ENCODE assay signal across 1 cellular context in genomic region chr16:19419691-19420060, GRCh38.
TF ChIP-seq lines count a peak whose summit lies in the region.

No MANE protein-coding gene starts in this region.

TF ChIP-seq in A549, 52 proteins besides CTCF, POLR2A, EP300 and RAD21 (continued from another document):
- TF ChIP-seq USF2 (IDR thresholded peaks at IDR 0.05), result no peak
- TF ChIP-seq HOXB13 (CRISPR knock-in tag; IDR thresholded peaks at IDR 0.05; ENCODE audit: low read depth), result no peak
- peak; percentile 48 for TF ChIP-seq MAFK (IDR thresholded peaks at IDR 0.05; ENCODE audit: partially characterized antibody)
- TF ChIP-seq BCL3 (IDR thresholded peaks at IDR 0.05), result peak; percentile 64; the same call in 1 of the 3 replicates
- no peak for TF ChIP-seq TFCP2L1 (CRISPR knock-in tag; IDR thresholded peaks at IDR 0.05)
- TF ChIP-seq GATA3 (IDR thresholded peaks at IDR 0.05; ENCODE audit: borderline replicate concordance), result peak; percentile 93
- no peak for TF ChIP-seq E2F6 (IDR thresholded peaks at IDR 0.05; ENCODE audit: borderline replicate concordance, low read depth)
- TF ChIP-seq ZFP36 (IDR thresholded peaks at IDR 0.05; ENCODE audit: borderline replicate concordance, partially characterized antibody), result no peak
- TF ChIP-seq HES2 (IDR thresholded peaks at IDR 0.05), result no peak; the same call in 1 of the 2 replicates
- no peak for TF ChIP-seq CBX2 (IDR thresholded peaks at IDR 0.05; ENCODE audit: borderline replicate concordance, low read depth)
- no peak for TF ChIP-seq POLR2AphosphoS2 (conservative IDR thresholded peaks at IDR 0.05; ENCODE audit: low read length)
- TF ChIP-seq JUNB (IDR thresholded peaks at IDR 0.05), result peak; percentile 97
- peak; percentile 74; the same call in 1 of the 2 replicates for TF ChIP-seq HOXB5 (CRISPR knock-in tag; IDR thresholded peaks at IDR 0.05)
- peak; percentile 97 for TF ChIP-seq FOSL2 (IDR thresholded peaks at IDR 0.05)
- TF ChIP-seq FOSL2 (CRISPR knock-in tag; IDR thresholded peaks at IDR 0.05), result peak; percentile 98
- no peak for TF ChIP-seq MYC (IDR thresholded peaks at IDR 0.05; ENCODE audit: borderline replicate concordance, low read length)
- TF ChIP-seq ZC3H11A (IDR thresholded peaks at IDR 0.05), result no peak
- TF ChIP-seq MAX (IDR thresholded peaks at IDR 0.05), result peak; percentile 82
- TF ChIP-seq SREBF2 (IDR thresholded peaks at IDR 0.05), result no peak
- TF ChIP-seq KDM1A (IDR thresholded peaks at IDR 0.05; ENCODE audit: low read depth), result no peak
- no peak for TF ChIP-seq PHF8 (IDR thresholded peaks at IDR 0.05; ENCODE audit: borderline replicate concordance, low read depth)
- TF ChIP-seq TP53 (CRISPR knock-in tag; IDR thresholded peaks at IDR 0.05), result no peak
- TF ChIP-seq NFE2L2 (conservative IDR thresholded peaks at IDR 0.05; ENCODE audit: low read length), result no peak
- TF ChIP-seq CEBPB (IDR thresholded peaks at IDR 0.05), result peak in 1 of 2 experiments; percentile 85; a peak in 2 of 4 replicates
- no peak for TF ChIP-seq SMC3 (IDR thresholded peaks at IDR 0.05)
- no peak for TF ChIP-seq CBX8 (IDR thresholded peaks at IDR 0.05)
- TF ChIP-seq FOSB (CRISPR knock-in tag; IDR thresholded peaks at IDR 0.05), result 0 out of 2 replicates have a peak, but pooled peaks have one; percentile 33
- TF ChIP-seq HDAC2 (IDR thresholded peaks at IDR 0.05), result no peak
- no peak for TF ChIP-seq CHD4 (IDR thresholded peaks at IDR 0.05; ENCODE audit: borderline replicate concordance)
- TF ChIP-seq ELK1 (IDR thresholded peaks at IDR 0.05; ENCODE audit: low read depth, low read length), result no peak
- no peak for TF ChIP-seq NR3C1 (IDR thresholded peaks at IDR 0.05)
- TF ChIP-seq PBX3 (IDR thresholded peaks at IDR 0.05), result peak; percentile 65; the same call in 1 of the 2 replicates
- TF ChIP-seq HOXA7 (CRISPR knock-in tag; IDR thresholded peaks at IDR 0.05), result no peak; the same call in 1 of the 2 replicates
- no peak for TF ChIP-seq RNF2 (IDR thresholded peaks at IDR 0.05; ENCODE audit: borderline replicate concordance, low read depth)
- no peak for TF ChIP-seq EHMT2 (IDR thresholded peaks at IDR 0.05; ENCODE audit: low read depth)
- TF ChIP-seq JUN (IDR thresholded peaks at IDR 0.05), result peak; percentile 83 to 86
- TF ChIP-seq RFX5 (IDR thresholded peaks at IDR 0.05), result no peak
- TF ChIP-seq HMGXB4 (CRISPR knock-in tag; IDR thresholded peaks at IDR 0.05; ENCODE audit: borderline replicate concordance), result no peak
- TF ChIP-seq ATOH8 (CRISPR knock-in tag; IDR thresholded peaks at IDR 0.05; ENCODE audit: low read depth), result no peak
- no peak for TF ChIP-seq ZNF302 (CRISPR knock-in tag; IDR thresholded peaks at IDR 0.05)
- TF ChIP-seq FOXS1 (CRISPR knock-in tag; IDR thresholded peaks at IDR 0.05), result no peak
- no peak for TF ChIP-seq REST (IDR thresholded peaks at IDR 0.05)
- TF ChIP-seq HEYL (CRISPR knock-in tag; IDR thresholded peaks at IDR 0.05), result no peak
